ENCODE assay signal across 9 cellular contexts in the genomic region with DNA sequence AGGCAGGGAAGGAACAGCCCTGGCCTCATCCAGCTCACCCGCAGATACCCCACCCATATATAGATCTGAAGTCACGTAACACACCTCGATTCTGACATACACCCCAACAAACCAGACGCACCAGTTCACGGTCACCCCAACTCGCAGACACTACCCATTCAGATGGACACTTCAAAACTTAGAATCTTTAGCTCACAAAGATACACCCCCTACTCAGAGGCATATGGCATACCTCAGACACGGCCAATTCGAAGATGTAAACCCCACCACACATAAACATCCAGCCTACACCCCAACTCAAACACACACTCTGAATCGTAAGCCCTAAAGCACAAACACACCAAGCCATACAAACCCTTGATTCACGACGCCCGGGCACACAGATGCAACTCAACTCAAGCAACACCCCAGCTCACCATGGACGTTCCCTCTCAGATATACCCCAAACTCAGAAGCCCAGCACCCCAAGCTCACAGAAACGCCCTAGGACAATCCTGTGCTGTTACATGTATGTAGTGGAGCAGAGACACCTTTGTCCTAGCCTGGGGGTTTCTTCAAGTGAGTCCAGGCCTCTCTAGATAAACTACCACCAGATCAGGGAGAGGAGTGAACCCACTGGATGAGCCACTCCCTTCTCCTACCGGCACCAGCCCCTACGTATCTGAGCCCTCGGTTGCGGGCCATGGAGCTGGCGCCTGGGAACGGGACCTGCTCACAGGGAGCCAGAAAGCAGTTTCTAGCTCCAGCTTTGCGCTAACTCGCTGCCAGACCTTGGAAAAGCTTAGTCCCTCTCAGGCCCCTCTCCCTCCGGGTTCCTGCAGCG. TPM values are rescaled to one million over a fixed set of nuclear protein-coding genes. Genes with fewer than 3 reads are reported as not detected.
DNase-seq lines count a peak whose midpoint lies in the region; ATAC-seq, FAIRE-seq and TF ChIP-seq lines count a peak whose summit lies in the region.
"Had no signal": no experiment of that assay in that cellular context is flagged by ENCODE, and none has a peak within 500 bp of the region (broad histone marks: within the 10 kb centered on the region; RNA-seq: fewer than 3 reads in every experiment).

No MANE protein-coding gene starts in this region.

- H3K4me1 Mint-ChIP-seq in natural killer cell, result peaks cover 9 to 15% of the 10 kb centered on the region in 2 donors

- no peak for FAIRE-seq in small intestine (lab: Jason Lieb, UNC)

- ATAC-seq in natural killer cell, result no peak

- H3K27me3 Mint-ChIP-seq in natural killer cell (ENCODE audit: low read depth in 2 of 2), result peaks cover 43 to 44% of the 10 kb centered on the region in 2 donors

- H3K4me3 ChIP-seq in BJ (ENCODE audit: low read depth, low read length) (peak overlapping the region; percentile 32), NT2/D1 (ENCODE audit: insufficient read length, low read depth) (peak overlapping the region; percentile 40), endocrine pancreas (ENCODE audit: control insufficient read depth, insufficient read depth, low read length) (peak overlapping the region; percentile 72), small intestine (ENCODE audit: low read depth in 1 of 2, low read length in 2 of 2) (peak overlapping the region in 1 of 2 donors; percentile 52)

- no peaks in the 10 kb centered on the region for H3K9me3 Mint-ChIP-seq in natural killer cell

- H3K4me1 ChIP-seq in NT2/D1 (ENCODE audit: insufficient read depth, insufficient read length) (peaks cover 15% of the 10 kb centered on the region), endocrine pancreas (ENCODE audit: control insufficient read depth, insufficient read depth, low read length) (no peaks in the 10 kb centered on the region), small intestine (ENCODE audit: control insufficient read depth in 2 of 2, insufficient read depth in 1 of 2, low read depth in 1 of 2, low read length in 1 of 2) (no peaks in the 10 kb centered on the region)

- peaks cover 53% of the 10 kb centered on the region for H3K27me3 ChIP-seq in BJ (ENCODE audit: control insufficient read depth, insufficient read depth, low read length)
- peaks cover 51% of the 10 kb centered on the region for H3K27me3 ChIP-seq in NT2/D1 (ENCODE audit: insufficient read depth, insufficient read length)
- no peaks in the 10 kb centered on the region for H3K27me3 ChIP-seq in endocrine pancreas (ENCODE audit: control insufficient read depth, insufficient read depth, low read length)
- H3K27me3 ChIP-seq in small intestine (ENCODE audit: control insufficient read depth in 2 of 2, insufficient read depth in 2 of 2, low read length in 2 of 2), result peaks cover 24 to 31% of the 10 kb centered on the region in 2 donors

- no peak for TF ChIP-seq CTCF in BJ (IDR thresholded peaks at IDR 0.05; ENCODE audit: insufficient read depth, low read depth, low read length)
- TF ChIP-seq CTCF in natural killer cell (IDR thresholded peaks at IDR 0.05), result no peak

- no peaks in the 10 kb centered on the region for H3K36me3 Mint-ChIP-seq in natural killer cell

- peak overlapping the region in 1 of 2 donors; percentile 13 for H3K27ac Mint-ChIP-seq in natural killer cell

- CTCF ChIA-PET in BJ (lab: Yijun Ruan, JAX), result interaction anchor here (0.6 to 5.4 kb wide), 6 partner anchors 11 to 181 kb away, joined by 3 to 38 read pairs (median 4); a partner anchor contains a TSS

- no peak overlapping the region for H3K27ac ChIP-seq in small intestine (ENCODE audit: low read depth in 1 of 2, low read length in 1 of 2)

- DNase-seq in BJ (ENCODE audit: low read depth), result no peak
- no peak for DNase-seq in NT2/D1 (ENCODE audit: low read depth, low spot score)
- DNase-seq in natural killer cell, result no peak
- DNase-seq in GF-D8 (lab: John Stamatoyannopoulos, UW), result no peak
- no peak for DNase-seq in small intestine
- DNase-seq in Kasumi-1 (lab: John Stamatoyannopoulos, UW), result no peak
- DNase-seq in NCI-H82 treated with DMSO at 0.1 percent for 48 hours (lab: John Stamatoyannopoulos, UW; ENCODE audit: unreplicated experiment), result no peak

- peak overlapping the region; percentile 78 for H3K4me3 Mint-ChIP-seq in natural killer cell

- 21 to 27% (median 26%) methylated on average over 23 to 24 of the region's 24 CpGs for WGBS in small intestine, 3 donors

- H3K9ac ChIP-seq in NT2/D1 (ENCODE audit: insufficient read length, low read depth) (peak overlapping the region; percentile 67), endocrine pancreas (ENCODE audit: control insufficient read depth, insufficient read depth, low read length) (peak overlapping the region; percentile 95)

- H3K9me3 ChIP-seq in NT2/D1 (ENCODE audit: insufficient read depth, low read length) (no peaks in the 10 kb centered on the region), endocrine pancreas (ENCODE audit: control insufficient read depth, low read length) (no peaks in the 10 kb centered on the region), small intestine (ENCODE audit: control insufficient read depth, low read depth) (no peaks in the 10 kb centered on the region)

- H3K36me3 ChIP-seq in BJ (ENCODE audit: control insufficient read depth, insufficient read depth, low read length), result no peaks in the 10 kb centered on the region
- no peaks in the 10 kb centered on the region for H3K36me3 ChIP-seq in NT2/D1 (ENCODE audit: insufficient read depth, insufficient read length, low read length)
- no peaks in the 10 kb centered on the region for H3K36me3 ChIP-seq in endocrine pancreas (ENCODE audit: control insufficient read depth, insufficient read depth, low read length)
- H3K36me3 ChIP-seq in small intestine (ENCODE audit: control insufficient read depth in 2 of 2, insufficient read depth in 2 of 2, low read length in 2 of 2), result no peaks in the 10 kb centered on the region

- intact Hi-C loops in natural killer cell (cut with micrococcal nuclease), result no loop called here

- POLR2A ChIA-PET in BJ (lab: Charles Lee), result no interaction called here

RNA-seq across cellular contexts. Expression of a gene that starts 8.8 kb away (rescaled TPM):
- polyA plus RNA-seq in BJ (2011; rRNA removed) (1.2 and 1.8 TPM in 2 replicates), small intestine (1 to 10 TPM; 1.1 to 4.4 (median 1.4) TPM)
- polyA minus RNA-seq in BJ (2011; rRNA and poly(A)+ RNA removed), result 0.81 and 0.98 TPM in 2 replicates
- total RNA-seq in natural killer cell, result 1 to 10 TPM; 1.9 to 2.4 (median 2.1) TPM

RNA-seq across cellular contexts. Expression of a gene that starts 10.8 kb away (rescaled TPM):
- polyA plus RNA-seq in BJ (2011; rRNA removed) (3.5 and 7.5 TPM in 2 replicates), small intestine (10 to 100 TPM; 34.1 to 47.0 (median 35.1) TPM)
- 0.77 and 1.2 TPM in 2 replicates for polyA minus RNA-seq in BJ (2011; rRNA and poly(A)+ RNA removed)
- 10 to 100 TPM; 15.2 to 17.4 (median 15.5) TPM for total RNA-seq in natural killer cell

RNA-seq across cellular contexts. Expression of a gene that starts 14.3 kb away (rescaled TPM):
- polyA plus RNA-seq in BJ (2011; rRNA removed), result 17.8 and 31.3 TPM in 2 replicates
- polyA minus RNA-seq in BJ (2011; rRNA and poly(A)+ RNA removed), result 14.1 and 14.5 TPM in 2 replicates
- total RNA-seq in natural killer cell, result 100 to 1,000 TPM; 201 to 264 (median 246) TPM
- polyA plus RNA-seq in small intestine, result 10 to 100 TPM; 13.5 to 16.5 (median 14.6) TPM

RNA-seq across cellular contexts. Expression of a gene that starts 22.6 kb away (rescaled TPM):
- polyA plus RNA-seq in BJ (2011; rRNA removed), result 51.2 and 74.4 TPM in 2 replicates
- 22.3 and 31.1 TPM in 2 replicates for polyA minus RNA-seq in BJ (2011; rRNA and poly(A)+ RNA removed)
- 10 to 100 TPM; 35.0 to 43.0 (median 37.7) TPM for total RNA-seq in natural killer cell
- polyA plus RNA-seq in small intestine, result 10 to 100 TPM; 23.3 to 43.8 (median 25.7) TPM

RNA-seq across cellular contexts. Expression of a gene that starts 41.5 kb away (rescaled TPM):
- not detected in 2 replicates for polyA plus RNA-seq in BJ (2011; rRNA removed)
- polyA minus RNA-seq in BJ (2011; rRNA and poly(A)+ RNA removed), result not detected in 2 replicates
- total RNA-seq in natural killer cell, result under 1 TPM; 0.25 to 0.41 (median 0.35) TPM
- polyA plus RNA-seq in small intestine, result under 1 TPM in 1 of 3 donors, not detected in 2; 0.61 TPM
- total RNA-seq: myocyte had no signal
